8 cellular contexts compared by ENCODE assay signal in the genomic region with DNA sequence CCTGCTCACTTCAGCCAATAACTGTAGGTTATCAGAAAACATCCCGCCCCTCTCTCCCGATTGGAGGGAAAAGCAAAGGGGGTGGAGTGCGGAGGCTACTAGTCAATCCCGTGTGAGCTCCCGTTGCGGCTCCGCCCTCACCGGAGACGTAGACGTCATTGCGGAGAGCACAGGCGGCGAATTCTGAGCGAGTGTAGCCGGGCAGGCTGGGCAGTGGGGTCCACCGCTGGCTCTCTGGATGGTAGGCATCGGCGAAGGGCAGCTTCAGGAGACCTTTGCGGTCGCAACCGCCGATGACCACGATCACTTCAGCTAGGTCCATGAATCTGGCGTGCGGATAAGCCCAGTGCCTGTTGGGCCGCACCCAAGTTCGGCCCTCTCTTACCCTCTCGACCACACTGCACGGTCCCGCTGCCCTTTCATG. TPM values are rescaled to one million over a fixed set of nuclear protein-coding genes. Genes with fewer than 3 reads are reported as not detected.
A peak's percentile ranks its signal among the peaks of the same experiment; 100 is the strongest.
DNase-seq lines count a peak whose midpoint lies in the region; ATAC-seq, FAIRE-seq and TF ChIP-seq lines count a peak whose summit lies in the region.

No MANE protein-coding gene starts in this region.

- no peak overlapping the region for H3K56ac ChIP-seq in mesendoderm (ENCODE audit: low read length)

- H3K27ac ChIP-seq in duodenal mucosa (ENCODE audit: low read depth, low read length), result no peak overlapping the region
- H3K27ac ChIP-seq in mesendoderm (ENCODE audit: low read depth, low read length), result no peak overlapping the region

- H3K9me3 ChIP-seq in duodenal mucosa (ENCODE audit: control insufficient read depth in 1 of 2, low read length in 2 of 2), result no peaks in the 10 kb centered on the region

- no peak overlapping the region for H3K27ac Mint-ChIP-seq in activated CD8-positive, alpha-beta T cell treated with anti-CD3 and anti-CD28 coated beads for 36 hours

- H3K4me2 ChIP-seq in mesendoderm (ENCODE audit: low read length), result no peak overlapping the region

- CTCF ChIA-PET in activated CD8-positive, alpha-beta T cell treated with anti-CD3 and anti-CD28 coated beads for 36 hours (lab: Charles Lee), result interaction anchor here (1.6 to 2.5 kb wide), 2 partner anchors 105 to 148 kb away, joined by 6 to 9 read pairs; no protein-coding TSS in a partner anchor

- ATAC-seq in activated CD8-positive, alpha-beta T cell treated with anti-CD3 and anti-CD28 coated beads for 36 hours, result peak; percentile 48
- no peak for ATAC-seq in GM19467 (IDR thresholded peaks at IDR 0.05; ENCODE audit: unreplicated experiment)

- FAIRE-seq in GM18507 (lab: Jason Lieb, UNC), result peak; percentile 67

- H3K79me2 ChIP-seq in mesendoderm (ENCODE audit: control insufficient read depth, insufficient read depth, low read length), result no peaks in the 10 kb centered on the region

- H3K9ac ChIP-seq in duodenal mucosa (ENCODE audit: low read depth in 1 of 2, low read length in 2 of 2) (peak overlapping the region; percentile 44 to 72), mesendoderm (ENCODE audit: low read length) (no peak overlapping the region)

- H4K5ac ChIP-seq in mesendoderm (ENCODE audit: low read length), result no peak overlapping the region

- H3K9me3 Mint-ChIP-seq in activated CD8-positive, alpha-beta T cell treated with anti-CD3 and anti-CD28 coated beads for 36 hours, result peaks cover 6% of the 10 kb centered on the region

- H4K8ac ChIP-seq in mesendoderm (ENCODE audit: low read depth, low read length), result no peak overlapping the region

- no peaks in the 10 kb centered on the region for H3K79me1 ChIP-seq in mesendoderm (ENCODE audit: low read length)

- POLR2A ChIA-PET in activated CD8-positive, alpha-beta T cell treated with anti-CD3 and anti-CD28 coated beads for 36 hours (lab: Charles Lee), result interaction anchor here (0.7 to 5.6 kb wide), 3 partner anchors 21 to 29 kb away, joined by 3 to 32 read pairs (median 3); a partner anchor contains a TSS

- H3K4me1 ChIP-seq in duodenal mucosa (ENCODE audit: control insufficient read depth in 1 of 2, insufficient read depth in 2 of 2, low read length in 2 of 2), result peaks cover 11 to 14% of the 10 kb centered on the region in 2 donors
- peaks cover 5% of the 10 kb centered on the region for H3K4me1 ChIP-seq in mesendoderm (ENCODE audit: control insufficient read depth, low read depth, low read length)

- intact Hi-C loops in activated CD8-positive, alpha-beta T cell treated with anti-CD3 and anti-CD28 coated beads for 36 hours (cut with micrococcal nuclease), result no loop called here

- no peak overlapping the region for H3K23ac ChIP-seq in mesendoderm (ENCODE audit: low read length)

- H3K27me3 Mint-ChIP-seq in activated CD8-positive, alpha-beta T cell treated with anti-CD3 and anti-CD28 coated beads for 36 hours, result peaks cover 38% of the 10 kb centered on the region

- no peak overlapping the region for H3K18ac ChIP-seq in mesendoderm (ENCODE audit: low read length)

- H3K4me3 Mint-ChIP-seq in activated CD8-positive, alpha-beta T cell treated with anti-CD3 and anti-CD28 coated beads for 36 hours, result peak overlapping the region; percentile 21

- H2AK5ac ChIP-seq in mesendoderm (ENCODE audit: low read length), result no peak overlapping the region

- peak overlapping the region; percentile 53 to 80 for H3K4me3 ChIP-seq in duodenal mucosa (ENCODE audit: low read depth in 1 of 2, low read length in 2 of 2)
- no peak overlapping the region for H3K4me3 ChIP-seq in mesendoderm (ENCODE audit: low read length)

- H3K27me3 ChIP-seq in duodenal mucosa (ENCODE audit: control insufficient read depth in 1 of 2, insufficient read depth in 2 of 2, low read length in 2 of 2), result peaks cover 30 to 36% of the 10 kb centered on the region in 2 donors
- H3K27me3 ChIP-seq in mesendoderm (ENCODE audit: insufficient read depth, low read length, poor library complexity), result peaks cover 31% of the 10 kb centered on the region

- peaks cover 0 to under 1% of the 10 kb centered on the region in 2 donors for H3K36me3 ChIP-seq in duodenal mucosa (ENCODE audit: control insufficient read depth in 1 of 2, insufficient read depth in 2 of 2, low read length in 2 of 2)
- H3K36me3 ChIP-seq in mesendoderm (ENCODE audit: control insufficient read depth, insufficient read depth, low read length), result no peaks in the 10 kb centered on the region

- no peak overlapping the region for H2BK5ac ChIP-seq in mesendoderm (ENCODE audit: low read length)

- H3K36me3 Mint-ChIP-seq in activated CD8-positive, alpha-beta T cell treated with anti-CD3 and anti-CD28 coated beads for 36 hours (ENCODE audit: low read depth), result peaks cover 3% of the 10 kb centered on the region

- H3K4me1 Mint-ChIP-seq in activated CD8-positive, alpha-beta T cell treated with anti-CD3 and anti-CD28 coated beads for 36 hours (ENCODE audit: low read depth), result peaks cover 13% of the 10 kb centered on the region

- no peak overlapping the region for H3K4ac ChIP-seq in mesendoderm (ENCODE audit: low read depth, low read length)

- no CpG with 5 or more reads among the region's 30 CpGs for WGBS in mesendoderm (ENCODE audit: extremely low coverage, insufficient coverage, low lambda C conversion rate)

- no peak for TF ChIP-seq CTCF in activated CD8-positive, alpha-beta T cell treated with anti-CD3 and anti-CD28 coated beads for 36 hours (IDR thresholded peaks at IDR 0.05)

- no peak overlapping the region for H2BK120ac ChIP-seq in mesendoderm (ENCODE audit: low read depth, low read length)

- no peak overlapping the region for H2BK15ac ChIP-seq in mesendoderm (replicated peaks; ENCODE audit: low read depth)

- DNase-seq in GM18507 (ENCODE audit: extremely low spot score, insufficient read length, low read depth), result peak; percentile 79
- peak; percentile 97 for DNase-seq in M059J (ENCODE audit: low read depth)
- DNase-seq in activated CD8-positive, alpha-beta T cell treated with anti-CD3 and anti-CD28 coated beads for 36 hours, result peak; percentile 68
- DNase-seq in mesendoderm, result peak; percentile 81
- peak; percentile 15 to 63 for DNase-seq in stimulated activated CD8-positive, alpha-beta memory T cell treated with anti-CD3 and anti-CD28 coated beads, Interleukin-15, amount 100 ng/mL, for 4 hours (ENCODE audit: low read depth in 2 of 2)
- DNase-seq in ecto neural progenitor cell (ENCODE audit: low spot score), result no peak

RNA-seq across cellular contexts. Expression of a gene that starts 4.7 kb away (rescaled TPM):
- 1.7 and 7.2 TPM in 2 replicates for total RNA-seq in M059J (2014; rRNA removed; shearing (Covaris generic))
- total RNA-seq in activated CD8-positive, alpha-beta T cell treated with anti-CD3 and anti-CD28 coated beads for 36 hours, result under 1 TPM; 0.16 to 0.77 TPM
- 0.13 TPM for polyA plus RNA-seq in mesendoderm (2013, experiment 1 of 2)
- 0.22 TPM for polyA plus RNA-seq in mesendoderm (2013, experiment 2 of 2)

RNA-seq across cellular contexts. Expression of a gene that starts 29.0 kb away (rescaled TPM):
- total RNA-seq in M059J (2014; rRNA removed; shearing (Covaris generic)), result 795 and 1,166 TPM in 2 replicates
- total RNA-seq in activated CD8-positive, alpha-beta T cell treated with anti-CD3 and anti-CD28 coated beads for 36 hours, result 1,000 to 10,000 TPM; 4,906 to 4,954 TPM
- 6,635 TPM for polyA plus RNA-seq in mesendoderm (2013, experiment 1 of 2)
- 6,755 TPM for polyA plus RNA-seq in mesendoderm (2013, experiment 2 of 2)
